8 cellular contexts compared by ENCODE assay signal in the genomic region with DNA sequence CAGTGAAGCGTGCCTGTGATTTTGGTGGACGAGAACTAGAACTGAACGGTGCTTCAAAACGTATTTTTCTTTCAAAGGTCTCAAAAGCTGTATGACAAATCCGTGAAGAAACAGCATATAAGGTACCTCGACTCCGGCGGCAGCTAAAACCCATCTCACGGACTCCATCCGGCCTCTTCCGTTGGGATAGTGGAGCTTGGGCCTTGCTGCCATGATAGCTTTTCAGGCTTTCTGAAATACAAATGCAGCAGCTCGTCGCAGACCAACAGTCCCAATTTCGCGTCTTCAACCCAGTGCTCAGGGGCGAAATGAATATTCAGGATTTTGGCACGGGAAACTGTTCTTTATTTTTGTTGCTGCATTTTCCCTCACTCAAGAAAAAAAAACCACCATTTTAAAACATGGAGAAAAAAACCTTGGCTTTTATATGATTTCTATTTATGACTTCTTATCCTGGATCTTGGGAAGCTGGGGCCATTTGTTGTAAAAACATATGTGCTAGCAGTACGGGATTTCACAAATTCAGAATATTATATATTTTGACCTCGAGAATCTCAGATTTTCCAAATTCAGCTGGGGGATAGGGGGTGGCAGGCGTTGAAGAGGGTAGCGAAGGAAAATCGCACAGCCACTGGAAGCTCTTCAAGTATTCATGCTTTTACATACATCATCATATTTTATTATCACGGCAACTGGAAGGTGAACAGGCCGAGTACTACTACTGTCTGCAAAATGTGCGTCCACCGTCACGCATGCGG. TPM values are rescaled to one million over a fixed set of nuclear protein-coding genes. Genes with fewer than 3 reads are reported as not detected.
DNase-seq lines count a peak whose midpoint lies in the region; ATAC-seq, FAIRE-seq and TF ChIP-seq lines count a peak whose summit lies in the region.

No MANE protein-coding gene starts in this region.

- peak overlapping the region; percentile 53 for H2AFZ ChIP-seq in keratinocyte (ENCODE audit: control insufficient read depth, low read length)

- peaks cover 46% of the 10 kb centered on the region for H3K4me1 Mint-ChIP-seq in stimulated activated effector memory CD8-positive, alpha-beta T cell treated with anti-CD3 and anti-CD28 coated beads, Interleukin-12 subunit alpha, Interleukin-12 subunit beta, amount 100 ng/mL, for 72 hours

- peak overlapping the region; percentile 91 for H3K9ac ChIP-seq in keratinocyte (ENCODE audit: control insufficient read depth, extremely low read depth, insufficient read depth, low read length)

- H3K27me3 ChIP-seq in breast epithelium (no peaks in the 10 kb centered on the region), keratinocyte (ENCODE audit: control insufficient read depth, extremely low read depth, insufficient read depth, low read length) (no peaks in the 10 kb centered on the region)

- peak overlapping the region; percentile 83 for H3K4me3 Mint-ChIP-seq in stimulated activated effector memory CD8-positive, alpha-beta T cell treated with anti-CD3 and anti-CD28 coated beads, Interleukin-12 subunit alpha, Interleukin-12 subunit beta, amount 100 ng/mL, for 72 hours

- DNase-seq in Ammon's horn (ENCODE audit: low spot score) (peak; percentile 66), NCI-H526 treated with DMSO at 0.1 percent for 48 hours (lab: John Stamatoyannopoulos, UW) (peak; percentile 70), breast epithelium (ENCODE audit: low spot score in 2 of 2) (peak in 1 of 2 donors; percentile 24), keratinocyte (ENCODE audit: low read depth, low spot score) (no peak)
- no peak for DNase-seq in stimulated activated effector memory CD8-positive, alpha-beta T cell treated with anti-CD3 and anti-CD28 coated beads, Interleukin-12 subunit alpha, Interleukin-12 subunit beta, amount 100 ng/mL, for 72 hours (ENCODE audit: low spot score in 2 of 2)
- DNase-seq in activated effector memory CD4-positive, alpha-beta T cell treated with anti-CD3 and anti-CD28 coated beads, Interleukin-2, amount 50 U/mL, for 16 hours: no peak

- H3K79me2 ChIP-seq in keratinocyte (ENCODE audit: control insufficient read depth, insufficient read depth, low read length): no peaks in the 10 kb centered on the region

- no peaks in the 10 kb centered on the region for H3K4me1 ChIP-seq in breast epithelium
- peaks cover 26% of the 10 kb centered on the region for H3K4me1 ChIP-seq in keratinocyte (ENCODE audit: control insufficient read depth, extremely low read depth, insufficient read depth, low read length)

- ATAC-seq in GM19023 (IDR thresholded peaks at IDR 0.05; ENCODE audit: unreplicated experiment) (peak; percentile 1), HG03571 (IDR thresholded peaks at IDR 0.05; ENCODE audit: unreplicated experiment) (no peak)
- ATAC-seq in stimulated activated effector memory CD8-positive, alpha-beta T cell treated with anti-CD3 and anti-CD28 coated beads, Interleukin-12 subunit alpha, Interleukin-12 subunit beta, amount 100 ng/mL, for 72 hours: no peak

- peaks cover 25% of the 10 kb centered on the region for H3K36me3 Mint-ChIP-seq in stimulated activated effector memory CD8-positive, alpha-beta T cell treated with anti-CD3 and anti-CD28 coated beads, Interleukin-12 subunit alpha, Interleukin-12 subunit beta, amount 100 ng/mL, for 72 hours

- TF ChIP-seq CTCF in breast epithelium (IDR thresholded peaks at IDR 0.05) (no peak), keratinocyte (optimal IDR thresholded peaks at IDR 0.05 in 1 of 3, IDR thresholded peaks at IDR 0.05 in 1 of 3, conservative IDR thresholded peaks at IDR 0.05 in 1 of 3; ENCODE audit: extremely low read depth in 1 of 3, insufficient read depth in 2 of 3, low read length in 3 of 3) (no peak)

- no peak for TF ChIP-seq POLR2A in breast epithelium (IDR thresholded peaks at IDR 0.05)

- H3K9me1 ChIP-seq in keratinocyte (ENCODE audit: control insufficient read depth, extremely low read depth, insufficient read depth, low read length): no peaks in the 10 kb centered on the region

- intact Hi-C loops in breast epithelium (cut with DNase I; ENCODE audit: low total_unique reads): no loop called here

- dilution Hi-C loops in keratinocyte (cut with MboI; ENCODE audit: extremely low pct_ligation_motif_present, low sequenced_read_pairs): no loop called here

- H3K4me3 ChIP-seq in breast epithelium (peak overlapping the region; percentile 59 to 77 (median 74)), keratinocyte (ENCODE audit: control insufficient read depth in 2 of 3, extremely low read depth in 1 of 3, insufficient read depth in 2 of 3, low read depth in 1 of 3, low read length in 3 of 3) (peak overlapping the region; percentile 60 to 97 (median 93))

- peak overlapping the region; percentile 99 for H3K27ac Mint-ChIP-seq in stimulated activated effector memory CD8-positive, alpha-beta T cell treated with anti-CD3 and anti-CD28 coated beads, Interleukin-12 subunit alpha, Interleukin-12 subunit beta, amount 100 ng/mL, for 72 hours

- no peak for FAIRE-seq in keratinocyte (lab: Jason Lieb, UNC)

- peak overlapping the region; percentile 95 to 96 for H3K27ac ChIP-seq in breast epithelium
- H3K27ac ChIP-seq in keratinocyte (ENCODE audit: control insufficient read depth, insufficient read depth, low read length): peak overlapping the region; percentile 99

- peak overlapping the region; percentile 87 for H3K4me2 ChIP-seq in keratinocyte (ENCODE audit: control insufficient read depth, extremely low read depth, insufficient read depth, low read depth, low read length)

- no peaks in the 10 kb centered on the region for H3K36me3 ChIP-seq in breast epithelium
- peaks cover 0 to 2% of the 10 kb centered on the region in 2 experiments for H3K36me3 ChIP-seq in keratinocyte (ENCODE audit: control insufficient read depth in 2 of 2, extremely low read depth in 1 of 2, insufficient read depth in 2 of 2, low read length in 2 of 2)

- H3K9me3 ChIP-seq in breast epithelium (no peaks in the 10 kb centered on the region), keratinocyte (ENCODE audit: control insufficient read depth, low read depth, low read length) (no peaks in the 10 kb centered on the region)

- no peaks in the 10 kb centered on the region for H3K9me3 Mint-ChIP-seq in stimulated activated effector memory CD8-positive, alpha-beta T cell treated with anti-CD3 and anti-CD28 coated beads, Interleukin-12 subunit alpha, Interleukin-12 subunit beta, amount 100 ng/mL, for 72 hours

- no peaks in the 10 kb centered on the region for H4K20me1 ChIP-seq in keratinocyte (ENCODE audit: control insufficient read depth, extremely low read depth, insufficient read depth, low read length)

RNA-seq across cellular contexts. Expression of gene GSTA4, which starts 0.9 kb away (rescaled TPM):
- 10 to 100 TPM; 19.3 to 25.9 (median 20.6) TPM for total RNA-seq in breast epithelium
- polyA plus RNA-seq in keratinocyte: 19.2 to 40.2 TPM (median 34.2 TPM) in 3 replicates
- polyA plus RNA-seq in keratinocyte (2011; ENCODE audit: low read depth): 20.4 TPM
- 24.1 and 36.5 TPM in 2 replicates for polyA plus RNA-seq in keratinocyte (2011; cell fraction: cytosol; rRNA removed)
- 36.9 and 40.3 TPM in 2 replicates for polyA plus RNA-seq in keratinocyte (2011; cell fraction: nucleus; rRNA removed)
- polyA plus RNA-seq in keratinocyte (2012; ENCODE audit: low replicate concordance): 10.9 and 13.0 TPM in 2 replicates
- polyA minus RNA-seq in keratinocyte: 0.82 to 15.2 TPM (median 8.9 TPM) in 3 replicates
- 5.9 TPM for polyA minus RNA-seq in keratinocyte (2011; cell fraction: cytosol; rRNA and poly(A)+ RNA removed)
- 2.8 and 5.1 TPM in 2 replicates for polyA minus RNA-seq in keratinocyte (2011; cell fraction: nucleus; rRNA and poly(A)+ RNA removed)

Comparison
In these comparisons a context has a peak if more than half of its experiments do, and no peak if none do; other contexts are left out.
1. DNase-seq: peak in Ammon's horn (single experiment) and NCI-H526 treated with DMSO at 0.1 percent for 48 hours (single experiment); none in keratinocyte (single experiment), stimulated activated effector memory CD8-positive, alpha-beta T cell treated with anti-CD3 and anti-CD28 coated beads, Interleukin-12 subunit alpha, Interleukin-12 subunit beta, amount 100 ng/mL, for 72 hours (0 of 2) and activated effector memory CD4-positive, alpha-beta T cell treated with anti-CD3 and anti-CD28 coated beads, Interleukin-2, amount 50 U/mL, for 16 hours (single experiment).